In genomic region chr10:62048919-62049636, GRCh38 we compare ENCODE assay signal across 1 cellular context.
A peak's percentile ranks its signal among the peaks of the same experiment; 100 is the strongest.
TF ChIP-seq lines count a peak whose summit lies in the region.

No MANE protein-coding gene starts in this region.

TF ChIP-seq in HepG2, 621 proteins besides CTCF, POLR2A, EP300 and RAD21 (continued from another document and continues in another):
- TF ChIP-seq THAP9 (CRISPR knock-in tag; IDR thresholded peaks at IDR 0.05; ENCODE audit: borderline replicate concordance) (peak; percentile 58; the same call in 1 of the 2 replicates), HNF1A (IDR thresholded peaks at IDR 0.05; ENCODE audit: low read depth) (no peak), HNF1A (CRISPR knock-in tag; IDR thresholded peaks at IDR 0.05; ENCODE audit: borderline replicate concordance) (peak; percentile 70), ZNF512 (CRISPR knock-in tag; IDR thresholded peaks at IDR 0.05) (no peak), PREB (CRISPR knock-in tag; IDR thresholded peaks at IDR 0.05) (no peak), NFIB (CRISPR knock-in tag; IDR thresholded peaks at IDR 0.05; ENCODE audit: borderline replicate concordance) (no peak), ZNF180 (CRISPR knock-in tag; IDR thresholded peaks at IDR 0.05; ENCODE audit: borderline replicate concordance, low read depth) (no peak), AKAP8 (CRISPR knock-in tag; IDR thresholded peaks at IDR 0.05) (peak; percentile 49; the same call in 1 of the 2 replicates), CHD4 (IDR thresholded peaks at IDR 0.05; ENCODE audit: borderline replicate concordance, low read length) (no peak), RARG (CRISPR knock-in tag; IDR thresholded peaks at IDR 0.05; ENCODE audit: low read depth) (no peak), ZXDC (CRISPR knock-in tag; IDR thresholded peaks at IDR 0.05) (no peak), ARID3A (IDR thresholded peaks at IDR 0.05; ENCODE audit: low read depth, low read length) (peak; percentile 66), THRA (CRISPR knock-in tag; IDR thresholded peaks at IDR 0.05; ENCODE audit: borderline replicate concordance) (peak; percentile 60; the same call in 1 of the 2 replicates), ADNP (CRISPR knock-in tag; IDR thresholded peaks at IDR 0.05) (no peak), ZNF780A (CRISPR knock-in tag; IDR thresholded peaks at IDR 0.05) (no peak), MEIS2 (CRISPR knock-in tag; IDR thresholded peaks at IDR 0.05) (peak; percentile 53; the same call in 1 of the 2 replicates), TRIM24 (CRISPR knock-in tag; IDR thresholded peaks at IDR 0.05) (no peak), EZH2 (conservative IDR thresholded peaks at IDR 0.05; ENCODE audit: low read depth, low read length) (no peak), ZNF574 (CRISPR knock-in tag; IDR thresholded peaks at IDR 0.05) (peak; percentile 83), TP53 (CRISPR knock-in tag; conservative IDR thresholded peaks at IDR 0.05) (no peak), ZKSCAN5 (CRISPR knock-in tag; IDR thresholded peaks at IDR 0.05) (no peak), CREM (IDR thresholded peaks at IDR 0.05) (peak; percentile 62), CREM (CRISPR knock-in tag; IDR thresholded peaks at IDR 0.05) (no peak), PHB2 (IDR thresholded peaks at IDR 0.05; ENCODE audit: partially characterized antibody) (no peak), HNRNPK (IDR thresholded peaks at IDR 0.05; ENCODE audit: low read depth, low read length, poor library complexity, severe bottlenecking) (no peak), HNRNPL (IDR thresholded peaks at IDR 0.05; ENCODE audit: low read depth, low read length) (no peak; the same call in 1 of the 2 replicates), KLF15 (CRISPR knock-in tag; IDR thresholded peaks at IDR 0.05; ENCODE audit: borderline replicate concordance) (no peak), SIN3A (IDR thresholded peaks at IDR 0.05; ENCODE audit: borderline replicate concordance, low read depth, low read length) (peak; percentile 56), DPF2 (CRISPR knock-in tag; IDR thresholded peaks at IDR 0.05; ENCODE audit: borderline replicate concordance, low read depth) (peak; percentile 62; the same call in 1 of the 2 replicates), SMYD3 (CRISPR knock-in tag; IDR thresholded peaks at IDR 0.05) (no peak), MYC (CRISPR knock-in tag; IDR thresholded peaks at IDR 0.05; ENCODE audit: borderline replicate concordance) (peak; percentile 86), ZSCAN12 (CRISPR knock-in tag; IDR thresholded peaks at IDR 0.05) (0 out of 2 replicates have a peak, but pooled peaks have one; percentile 31), RELA (CRISPR knock-in tag; IDR thresholded peaks at IDR 0.05) (no peak), LBX2 (CRISPR knock-in tag; IDR thresholded peaks at IDR 0.05; ENCODE audit: borderline replicate concordance) (no peak), IKZF5 (CRISPR knock-in tag; IDR thresholded peaks at IDR 0.05) (peak; percentile 95)
